20 cellular contexts compared by ENCODE assay signal in the genomic region with DNA sequence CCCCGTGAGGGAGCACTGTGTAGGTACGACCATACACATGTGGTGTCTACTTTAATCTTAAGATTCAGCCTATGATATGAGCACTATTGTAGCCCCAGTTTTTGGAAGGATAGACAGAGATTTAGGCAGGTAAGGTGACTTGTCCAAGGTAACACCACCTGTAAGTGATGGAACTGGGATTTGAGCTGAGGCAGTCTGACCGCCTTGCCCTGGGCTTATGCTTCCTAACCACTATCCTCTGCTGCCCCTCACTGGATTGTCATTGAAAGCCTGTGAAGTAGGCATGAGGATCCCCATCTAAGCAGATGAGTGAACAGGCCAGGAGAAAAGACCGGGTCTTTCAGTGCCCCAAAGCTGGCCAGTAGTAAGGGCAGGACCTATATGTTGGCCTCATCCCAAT.
DNase-seq lines count a peak whose midpoint lies in the region; ATAC-seq, FAIRE-seq and TF ChIP-seq lines count a peak whose summit lies in the region.
"Had no signal": no experiment of that assay in that cellular context is flagged by ENCODE, and none has a peak within 500 bp of the region (broad histone marks: within the 10 kb centered on the region; RNA-seq: fewer than 3 reads in every experiment).

No MANE protein-coding gene starts in this region.

- H3K27ac ChIP-seq in HepG2 (ENCODE audit: extremely low read length, insufficient read depth, low read length) (no peak overlapping the region), right lobe of liver (no peak overlapping the region), SJCRH30 (no peak overlapping the region)
- H3K27ac ChIP-seq: pancreas, spleen had no signal

- no TSS peak for BruUV-seq in HepG2 (replicated peaks; lab: Mats Ljungman, UMichigan)

- H3K79me2 ChIP-seq in HepG2 (ENCODE audit: insufficient read depth, low read length): no peaks in the 10 kb centered on the region

- no peak overlapping the region for H3K9ac ChIP-seq in HepG2 (ENCODE audit: insufficient read depth, low read depth, low read length)

- TF ChIP-seq POLR2A in HepG2 (IDR thresholded peaks at IDR 0.05; ENCODE audit: insufficient read depth in 1 of 2, low read depth in 2 of 2, low read length in 2 of 2): no peak
- no peak for TF ChIP-seq POLR2A in right lobe of liver (IDR thresholded peaks at IDR 0.05)
- no peak for TF ChIP-seq POLR2A in GM12891 (IDR thresholded peaks at IDR 0.05; ENCODE audit: low read depth, low read length)

- H3K4me1 ChIP-seq in HepG2 (ENCODE audit: insufficient read depth, low read length) (no peaks in the 10 kb centered on the region), right lobe of liver (no peaks in the 10 kb centered on the region), SJCRH30 (peaks cover 18% of the 10 kb centered on the region)
- H3K4me1 ChIP-seq: pancreas had no signal

- TF ChIP-seq RAD21 in HepG2 (CRISPR knock-in tag; IDR thresholded peaks at IDR 0.05): no peak

- CTCF ChIA-PET in HepG2 (lab: Yijun Ruan, JAX; ENCODE audit: low intra/inter-chr PET ratio, low total read pairs): no interaction called here

- peak; percentile 44; the same call in 2 of the 3 replicates for ATAC-seq in HepG2
- ATAC-seq in right lobe of liver: no peak
- ATAC-seq in HG02678 (IDR thresholded peaks at IDR 0.05; ENCODE audit: unreplicated experiment): no peak
- ATAC-seq: activated CD4-positive, alpha-beta T cell treated with anti-CD3 and anti-CD28 coated beads for 36 hours; pancreas had no signal

- H3K36me3 ChIP-seq in HepG2 (replicated peaks in 1 of 2; ENCODE audit: control insufficient read depth in 1 of 2, insufficient read depth in 2 of 2, low read length in 2 of 2) (no peaks in the 10 kb centered on the region), right lobe of liver (no peaks in the 10 kb centered on the region), SJCRH30 (no peaks in the 10 kb centered on the region)
- H3K36me3 ChIP-seq: pancreas, spleen had no signal

- DNase-seq in HepG2 (ENCODE audit: low spot score) (no peak), right lobe of liver (no peak), SJCRH30 (peak; percentile 39 to 67), inferior parietal cortex (ENCODE audit: extremely low spot score) (peak; percentile 47), GM19238 (ENCODE audit: insufficient read length, low spot score) (no peak), GM12891 (ENCODE audit: insufficient read length, low spot score) (no peak), COLO829 (ENCODE audit: low spot score) (no peak)
- DNase-seq: activated CD4-positive, alpha-beta T cell treated with anti-CD3 and anti-CD28 coated beads for 36 hours; activated naive CD8-positive, alpha-beta T cell treated with anti-CD3 and anti-CD28 coated beads for 36 hours; activated T-cell treated with anti-CD3 and anti-CD28 coated beads for 4 hours; DND-41; NCI-H446; pancreas; spleen; T-helper 2 cell had no signal

- no peak overlapping the region for H3K4me2 ChIP-seq in HepG2 (ENCODE audit: low read depth, low read length)

- H4K20me1 ChIP-seq in HepG2 (ENCODE audit: insufficient read depth, low read length): no peaks in the 10 kb centered on the region

- no peak for FAIRE-seq in HepG2 (lab: Jason Lieb, UNC)
- FAIRE-seq in GM12891 (lab: Jason Lieb, UNC): no peak
- FAIRE-seq: endometrium, GM12892, HTR-8/SVneo, pancreas, RCC 7860 had no signal

- WGBS in HepG2 (ENCODE audit: low lambda C conversion rate): 71% methylated on average over 4 of the region's 4 CpGs
- WGBS in right lobe of liver (ENCODE audit: insufficient coverage, low coverage, low lambda C conversion rate, missing lambda C conversion rate): 88% methylated on average over 3 of the region's 4 CpGs

- TF ChIP-seq EP300 in HepG2 (IDR thresholded peaks at IDR 0.05; ENCODE audit: low read depth in 2 of 2, low read length in 2 of 2) (no peak), HepG2 (CRISPR knock-in tag; IDR thresholded peaks at IDR 0.05; ENCODE audit: borderline replicate concordance) (no peak)

- intact Hi-C loops in HepG2 (cut with micrococcal nuclease; ENCODE audit: unreplicated experiment) (no loop called here), right lobe of liver (cut with DNase I) (no loop called here)

- H3K27me3 ChIP-seq in HepG2 (ENCODE audit: control insufficient read depth in 1 of 2, insufficient read depth in 2 of 2, low read length in 2 of 2) (peaks cover 0 to 6% of the 10 kb centered on the region in 2 experiments; a peak in 1 of 5 replicates), right lobe of liver (no peaks in the 10 kb centered on the region), SJCRH30 (no peaks in the 10 kb centered on the region)
- H3K27me3 ChIP-seq: pancreas, spleen had no signal

- POLR2A ChIA-PET in HepG2 (lab: Yijun Ruan, JAX): no interaction called here

- H3K4me3 ChIP-seq in HepG2 (replicated peaks in 1 of 3; ENCODE audit: insufficient read depth in 1 of 3, low read depth in 2 of 3, low read length in 3 of 3) (no peak overlapping the region), right lobe of liver (no peak overlapping the region), SJCRH30 (no peak overlapping the region)
- H3K4me3 ChIP-seq: pancreas, spleen had no signal

- TF ChIP-seq CTCF in HepG2 (CRISPR knock-in tag; IDR thresholded peaks at IDR 0.05) (peak; percentile 53), right lobe of liver (IDR thresholded peaks at IDR 0.05) (no peak)

- H2AFZ ChIP-seq in HepG2 (ENCODE audit: low read length): no peak overlapping the region

- no peaks in the 10 kb centered on the region for H3K9me3 ChIP-seq in HepG2 (ENCODE audit: low read length)
- no peaks in the 10 kb centered on the region for H3K9me3 ChIP-seq in right lobe of liver
- no peaks in the 10 kb centered on the region for H3K9me3 ChIP-seq in SJCRH30 (replicated peaks)
- H3K9me3 ChIP-seq: pancreas, spleen had no signal

- in situ Hi-C loops in HepG2 (cut with HindIII; ENCODE audit: extremely low pct_ligation_motif_present, low pct_unique_long_range_greater_than_20kb): no loop called here

TF ChIP-seq in HepG2, 621 proteins besides CTCF, POLR2A, EP300 and RAD21:
- no peak for TF ChIP-seq ZNF234 (CRISPR knock-in tag; conservative IDR thresholded peaks at IDR 0.05)
- peak; percentile 59 for TF ChIP-seq STAG1 (CRISPR knock-in tag; IDR thresholded peaks at IDR 0.05)
- TF ChIP-seq ZNF550 (CRISPR knock-in tag; IDR thresholded peaks at IDR 0.05; ENCODE audit: borderline replicate concordance): no peak

TF ChIP-seq in GM12891, 5 proteins besides CTCF, POLR2A, EP300 and RAD21:
- TF ChIP-seq PAX5 (IDR thresholded peaks at IDR 0.05; ENCODE audit: insufficient read depth, low read length, severe bottlenecking): no peak
- TF ChIP-seq TAF1 (IDR thresholded peaks at IDR 0.05; ENCODE audit: low read depth, low read length): no peak
- TF ChIP-seq POU2F2 (IDR thresholded peaks at IDR 0.05; ENCODE audit: low read depth, low read length): no peak
- no peak for TF ChIP-seq POLR2AphosphoS5 (IDR thresholded peaks at IDR 0.05; ENCODE audit: low read depth, low read length)
- no peak for TF ChIP-seq SPI1 (IDR thresholded peaks at IDR 0.05; ENCODE audit: low read depth, low read length)
TF ChIP-seq in GM12891: peak in this region for 0.

Comparison
In these comparisons a context has a peak if more than half of its experiments do, and no peak if none do; other contexts are left out.
1. DNase-seq: peak in SJCRH30 (2 of 2) and inferior parietal cortex (single experiment); none in HepG2 (single experiment), right lobe of liver (0 of 3), GM19238 (single experiment), GM12891 (single experiment) and COLO829 (single experiment).